12 cellular contexts compared by ENCODE assay signal in the genomic region with DNA sequence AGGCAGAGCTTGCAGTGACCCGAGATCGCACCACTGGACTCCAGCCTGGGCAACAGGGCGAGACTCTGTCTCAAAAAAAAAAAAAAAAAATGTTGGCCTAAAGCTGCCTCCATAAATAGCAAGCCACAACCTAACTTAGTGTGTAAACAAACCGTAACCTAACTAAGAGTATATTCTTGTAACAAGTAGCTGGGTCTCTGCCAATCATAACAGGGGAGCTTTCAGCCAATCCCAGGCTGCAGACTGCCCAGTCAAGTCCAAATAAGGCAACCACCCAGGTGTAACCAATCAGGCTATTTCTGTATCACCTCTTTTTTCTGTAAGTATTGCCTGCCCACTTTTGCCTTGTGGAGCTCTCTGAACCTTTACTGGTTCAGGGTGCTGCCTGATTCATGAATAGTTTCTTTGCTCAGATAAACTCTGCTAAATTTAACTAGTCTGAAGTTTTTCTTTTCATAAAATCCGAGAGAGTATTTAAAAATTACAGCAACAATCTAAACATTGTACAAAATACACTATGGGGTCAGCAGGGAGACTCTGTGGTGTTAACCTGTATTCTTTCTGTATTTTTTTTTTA. TPM values are rescaled to one million over a fixed set of nuclear protein-coding genes. Genes with fewer than 3 reads are reported as not detected.
DNase-seq lines count a peak whose midpoint lies in the region; ATAC-seq and TF ChIP-seq lines count a peak whose summit lies in the region.
"Had no signal": no experiment of that assay in that cellular context is flagged by ENCODE, and none has a peak within 500 bp of the region (broad histone marks: within the 10 kb centered on the region; RNA-seq: fewer than 3 reads in every experiment).

No MANE protein-coding gene starts in this region.

- peak; percentile 81 for DNase-seq in MCF 10A (ENCODE audit: unreplicated experiment)
- no peak for DNase-seq in mammary epithelial cell
- DNase-seq in RKO (ENCODE audit: low spot score) = peak; percentile 29
- DNase-seq in fibroblast of peridontal ligament (ENCODE audit: extremely low read depth) = peak; percentile 25
- DNase-seq in Peyer's patch = no peak
- no peak for DNase-seq in ascending aorta (ENCODE audit: low spot score in 2 of 2)
- no peak for DNase-seq in C1 segment of cervical spinal cord (lab: John Stamatoyannopoulos, UW)
- DNase-seq: DMS79 treated with DMSO at 0.1 percent for 48 hours, NCI-H2081 treated with DMSO at 0.1 percent for 48 hours had no signal

- H3K27ac ChIP-seq in mammary epithelial cell (ENCODE audit: insufficient read depth, low read depth, low read length) (no peak overlapping the region), Peyer's patch (no peak overlapping the region), ascending aorta (peak overlapping the region in 1 of 2 donors; percentile 3)
- H3K27ac ChIP-seq: PC-9 had no signal

- peaks cover 41% of the 10 kb centered on the region for H3K4me1 ChIP-seq in mammary epithelial cell (ENCODE audit: insufficient read depth, low read length)
- H3K4me1 ChIP-seq in Peyer's patch = peaks cover 0 to 11% (median 2%) of the 10 kb centered on the region in 4 donors
- peaks cover 2 to 3% of the 10 kb centered on the region in 2 donors for H3K4me1 ChIP-seq in ascending aorta

- H3K9me3 ChIP-seq in mammary epithelial cell (replicated peaks; ENCODE audit: insufficient read depth, low read length) = no peaks in the 10 kb centered on the region
- H3K9me3 ChIP-seq in Peyer's patch = no peaks in the 10 kb centered on the region
- H3K9me3 ChIP-seq in ascending aorta = no peaks in the 10 kb centered on the region

- H3K4me1 Mint-ChIP-seq in MCF 10A (ENCODE audit: insufficient read depth, unreplicated experiment) = peaks cover 28% of the 10 kb centered on the region

- 98% methylated on average over 3 of the region's 5 CpGs for WGBS in mammary epithelial cell (ENCODE audit: low coverage, missing lambda C conversion rate)

- no peak for TF ChIP-seq POLR2A in Peyer's patch (IDR thresholded peaks at IDR 0.05)

- H3K27ac Mint-ChIP-seq in MCF 10A (ENCODE audit: low read depth, unreplicated experiment) = no peak overlapping the region

- no peak overlapping the region for H3K4me2 ChIP-seq in mammary epithelial cell (ENCODE audit: insufficient read depth, low read depth, low read length)
- H3K4me2 ChIP-seq: PC-9 had no signal

- H3K27me3 ChIP-seq in mammary epithelial cell (ENCODE audit: insufficient read depth, low read length) = no peaks in the 10 kb centered on the region
- no peaks in the 10 kb centered on the region for H3K27me3 ChIP-seq in Peyer's patch
- H3K27me3 ChIP-seq in ascending aorta = no peaks in the 10 kb centered on the region

- no TSS peak for BruUV-seq in MCF 10A (replicated peaks; lab: Mats Ljungman, UMichigan)
- no TSS peak for BruUV-seq in mammary epithelial cell (replicated peaks; lab: Mats Ljungman, UMichigan)

- no peaks in the 10 kb centered on the region for H3K27me3 Mint-ChIP-seq in MCF 10A (ENCODE audit: insufficient read depth, unreplicated experiment)

- no peaks in the 10 kb centered on the region for H3K9me3 Mint-ChIP-seq in MCF 10A (ENCODE audit: unreplicated experiment)

- H3K4me3 Mint-ChIP-seq in MCF 10A (ENCODE audit: unreplicated experiment) = no peak overlapping the region

- ATAC-seq in GM18867 (IDR thresholded peaks at IDR 0.05; ENCODE audit: unreplicated experiment) = no peak
- ATAC-seq: sciatic nerve had no signal

- TF ChIP-seq CTCF in MCF 10A (IDR thresholded peaks at IDR 0.05; ENCODE audit: unreplicated experiment) (no peak), mammary epithelial cell (conservative IDR thresholded peaks at IDR 0.05 in 1 of 2, IDR thresholded peaks at IDR 0.05 in 1 of 2; ENCODE audit: extremely low read depth in 1 of 2, insufficient read depth in 1 of 2, low read depth in 1 of 2, low read length in 2 of 2) (no peak), Peyer's patch (IDR thresholded peaks at IDR 0.05) (no peak), ascending aorta (IDR thresholded peaks at IDR 0.05) (no peak)

- POLR2A ChIA-PET in MCF 10A (lab: Yijun Ruan, JAX) = interaction anchor here (0.8 to 1.2 kb wide), 2 partner anchors 13 to 56 kb away, joined by 3 read pairs; no protein-coding TSS in a partner anchor

- H4K20me1 ChIP-seq in mammary epithelial cell (ENCODE audit: insufficient read depth, low read length) = no peaks in the 10 kb centered on the region

- H2AFZ ChIP-seq in mammary epithelial cell (ENCODE audit: low read depth, low read length) = no peak overlapping the region
- H2AFZ ChIP-seq: PC-9 had no signal

- H3K9ac ChIP-seq in mammary epithelial cell (ENCODE audit: insufficient read depth, low read length) = no peak overlapping the region

- H3K36me3 ChIP-seq in mammary epithelial cell (ENCODE audit: insufficient read depth, low read length) (peaks cover 2% of the 10 kb centered on the region), Peyer's patch (no peaks in the 10 kb centered on the region), ascending aorta (no peaks in the 10 kb centered on the region)

- intact Hi-C loops in MCF 10A (cut with micrococcal nuclease) = no loop called here
- intact Hi-C loops in mammary epithelial cell (cut with micrococcal nuclease) = loop anchor here (10.0 kb wide), 1 partner anchor 63 kb away; no protein-coding TSS in a partner anchor
- intact Hi-C loops in ascending aorta (cut with DNase I) = no loop called here

- peaks cover 19% of the 10 kb centered on the region for H3K36me3 Mint-ChIP-seq in MCF 10A (ENCODE audit: insufficient read depth, unreplicated experiment)

- CTCF ChIA-PET in MCF 10A (lab: Yijun Ruan, JAX) = no interaction called here
- CTCF ChIA-PET in mammary epithelial cell (lab: Charles Lee; ENCODE audit: low non-redundant PET) = no interaction called here

- dilution Hi-C loops in mammary epithelial cell (cut with HindIII; ENCODE audit: low sequenced_read_pairs) = no loop called here

- in situ Hi-C loops in mammary epithelial cell (cut with MboI; ENCODE audit: low sequenced_read_pairs in 2 of 2) = no loop called here

- peaks cover 75% of the 10 kb centered on the region for H3K79me2 ChIP-seq in mammary epithelial cell (ENCODE audit: insufficient read depth, low read length)

- no peak overlapping the region for H3K4me3 ChIP-seq in mammary epithelial cell (replicated peaks in 1 of 3; ENCODE audit: insufficient read depth in 1 of 3, low read depth in 2 of 3, low read length in 3 of 3)
- H3K4me3 ChIP-seq in Peyer's patch = no peak overlapping the region
- no peak overlapping the region for H3K4me3 ChIP-seq in ascending aorta
- H3K4me3 ChIP-seq: PC-9 had no signal

RNA-seq across cellular contexts. Expression of a gene that starts 4.5 kb away (rescaled TPM):
- total RNA-seq in MCF 10A (2022) = 27.8 and 27.9 TPM in 2 replicates
- total RNA-seq in mammary epithelial cell = 10 to 100 TPM; 33.2 to 33.7 TPM
- polyA plus RNA-seq in mammary epithelial cell = 27.2 TPM
- polyA minus RNA-seq in mammary epithelial cell = 21.2 TPM
- 10 to 100 TPM in 1 of 4 donors, 1 to 10 TPM in 3; 3.5 to 17.3 (median 7.3) TPM for total RNA-seq in Peyer's patch
- total RNA-seq in ascending aorta = 1.6 TPM
- total RNA-seq: PC-9 had no signal

RNA-seq across cellular contexts. Expression of a gene that starts 30.6 kb away (rescaled TPM):
- total RNA-seq in MCF 10A (2022) = 363 and 458 TPM in 2 replicates
- total RNA-seq in mammary epithelial cell = 100 to 1,000 TPM; 345 to 516 TPM
- 569 TPM for polyA plus RNA-seq in mammary epithelial cell
- polyA minus RNA-seq in mammary epithelial cell = 555 TPM
- 100 to 1,000 TPM; 295 to 667 (median 443) TPM for total RNA-seq in Peyer's patch
- 273 TPM for total RNA-seq in ascending aorta

RNA-seq across cellular contexts. Expression of a gene that starts 36.7 kb away (rescaled TPM):
- total RNA-seq in MCF 10A (2022) = 14.9 and 21.6 TPM in 2 replicates
- total RNA-seq in mammary epithelial cell = 10 to 100 TPM; 12.3 to 26.3 TPM
- polyA plus RNA-seq in mammary epithelial cell = 47.8 TPM
- 25.0 TPM for polyA minus RNA-seq in mammary epithelial cell
- 10 to 100 TPM; 24.1 to 54.8 (median 37.3) TPM for total RNA-seq in Peyer's patch
- 5.0 TPM for total RNA-seq in ascending aorta

Comparison
In these comparisons a context has a peak if more than half of its experiments do, and no peak if none do; other contexts are left out.
1. DNase-seq: peak in MCF 10A (single experiment), RKO (single experiment) and fibroblast of peridontal ligament (single experiment); none in mammary epithelial cell (single experiment), Peyer's patch (0 of 3), ascending aorta (0 of 2) and C1 segment of cervical spinal cord (0 of 14).